Comparison of ENCODE assay signal across 11 cellular contexts in genomic region chr3:143095813-143096212, GRCh38.
"Had no signal": no experiment of that assay in that cellular context is flagged by ENCODE, and none has a peak within 500 bp of the region (broad histone marks: within the 10 kb centered on the region; RNA-seq: fewer than 3 reads in every experiment).

No MANE protein-coding gene starts in this region.

- H3K9me3 ChIP-seq: HAP-1 had no signal

- H3K4me2 ChIP-seq: GM23338 had no signal

- H3K36me3 ChIP-seq: HAP-1 had no signal

- H3K9ac ChIP-seq: GM23248 had no signal

- H3K27ac ChIP-seq: GM23248 had no signal

- DNase-seq: GM23248, GOT3, H7, H9, HCEC 1CT, HFFc6 had no signal

- H2AFZ ChIP-seq: GM23248, GM23338 had no signal

- H3K27ac Mint-ChIP-seq: GM23338, H9, HFFc6 had no signal

- ATAC-seq: GM23338, HCT116 had no signal

- H3K4me3 Mint-ChIP-seq: GM23338, H9, HFFc6 had no signal

- FAIRE-seq: H1, H54 had no signal

- H3K9me3 Mint-ChIP-seq: HFFc6 had no signal

- H3K4me3 ChIP-seq: GM23248, GM23338, HAP-1 had no signal
